In the genomic region with DNA sequence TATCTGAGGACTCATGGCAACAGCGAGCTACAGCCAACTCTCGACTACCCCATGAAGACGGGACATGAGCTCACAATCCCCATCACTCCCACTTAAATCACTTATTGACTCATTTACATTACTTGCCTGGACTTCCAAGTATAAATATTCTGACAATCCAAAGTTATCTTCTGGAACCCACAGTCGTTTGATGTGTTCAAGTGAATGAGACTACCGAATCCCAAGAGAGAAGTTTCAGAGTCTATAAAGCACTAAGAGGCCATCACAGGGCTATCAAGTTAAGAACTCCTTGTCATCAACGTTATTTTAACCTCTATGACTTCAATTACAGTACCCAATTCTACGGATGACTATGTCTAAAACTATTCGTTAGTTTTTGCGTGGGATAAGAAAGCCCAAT, we compare ENCODE assay signal across 19 cellular contexts. TPM values are rescaled to one million over a fixed set of nuclear protein-coding genes. Genes with fewer than 3 reads are reported as not detected.
A peak's percentile ranks its signal among the peaks of the same experiment; 100 is the strongest.
DNase-seq lines count a peak whose midpoint lies in the region; ATAC-seq and TF ChIP-seq lines count a peak whose summit lies in the region.
"Had no signal": no experiment of that assay in that cellular context is flagged by ENCODE, and none has a peak within 500 bp of the region (broad histone marks: within the 10 kb centered on the region; RNA-seq: fewer than 3 reads in every experiment).

No MANE protein-coding gene starts in this region.

- peak overlapping the region; percentile 58 for H3K27ac ChIP-seq in ACC112 (ENCODE audit: low read depth, low read length)
- peak overlapping the region; percentile 84 for H3K27ac ChIP-seq in psoas muscle
- H3K27ac ChIP-seq in caudate nucleus (ENCODE audit: low read depth, low read length): no peak overlapping the region
- H3K27ac ChIP-seq: SJCRH30 had no signal

- H3K36me3 ChIP-seq in ACC112 (ENCODE audit: insufficient read depth, low read length) (peaks cover 9% of the 10 kb centered on the region), psoas muscle (ENCODE audit: insufficient read depth in 1 of 2, low read depth in 1 of 2) (peaks cover 0 to 70% of the 10 kb centered on the region in 2 donors)

- TF ChIP-seq CTCF in WTC11 (IDR thresholded peaks at IDR 0.05) (no peak), psoas muscle (IDR thresholded peaks at IDR 0.05) (no peak)

- peak; percentile 54 for DNase-seq in Caki2 (ENCODE audit: low read depth)
- no peak for DNase-seq in WTC11 (ENCODE audit: low spot score)
- no peak for DNase-seq in psoas muscle
- no peak for DNase-seq in caudate nucleus (lab: John Stamatoyannopoulos, UW)
- DNase-seq in SHP77 treated with DMSO at 0.1 percent for 48 hours (lab: John Stamatoyannopoulos, UW): no peak
- DNase-seq in DMS153 treated with DMSO at 0.1 percent for 48 hours (lab: John Stamatoyannopoulos, UW; ENCODE audit: unreplicated experiment): no peak
- DNase-seq: CD4-positive, alpha-beta T cell; DMS79; GOT3; KG1; NCI-H2107; NCI-H345; NCI-H69; NK-92 treated with Interleukin-12 subunit alpha and Interleukin-12 subunit beta, amount 100 ng/mL, for 24 hours; SJCRH30; SW 1271 had no signal

- no peak overlapping the region for H3K4me3 Mint-ChIP-seq in WTC11
- H3K4me3 Mint-ChIP-seq: CD4-positive, alpha-beta T cell had no signal

- CTCF ChIA-PET in WTC11 (lab: Charles Lee): interaction anchor here (0.8 kb wide), 1 partner anchor 19 kb away, joined by 6 read pairs; no protein-coding TSS in a partner anchor

- peak overlapping the region; percentile 73; the same call in 1 of the 2 replicates for H3K27ac Mint-ChIP-seq in WTC11
- H3K27ac Mint-ChIP-seq: CD4-positive, alpha-beta T cell had no signal

- H3K36me3 Mint-ChIP-seq in WTC11: peaks cover 28% of the 10 kb centered on the region

- no peaks in the 10 kb centered on the region for H3K4me1 Mint-ChIP-seq in WTC11

- intact Hi-C loops in psoas muscle (cut with DNase I): no loop called here

- H3K4me1 ChIP-seq in ACC112 (ENCODE audit: control insufficient read depth, insufficient read depth, low read length, unreplicated experiment) (peaks cover 8% of the 10 kb centered on the region), psoas muscle (peaks cover 11% of the 10 kb centered on the region)
- H3K4me1 ChIP-seq: SJCRH30 had no signal

- WGBS in psoas muscle, 3 donors: 46 to 78% (median 53%) methylated on average over 9 of the region's 9 CpGs

- no peaks in the 10 kb centered on the region for H3K9me3 ChIP-seq in psoas muscle
- H3K9me3 ChIP-seq: SJCRH30 had no signal

- H3K4me3 ChIP-seq in ACC112 (ENCODE audit: low read depth, low read length): no peak overlapping the region
- H3K4me3 ChIP-seq in psoas muscle: no peak overlapping the region
- H3K4me3 ChIP-seq: SJCRH30 had no signal

- no peaks in the 10 kb centered on the region for H3K9me3 Mint-ChIP-seq in WTC11
- H3K9me3 Mint-ChIP-seq: CD4-positive, alpha-beta T cell had no signal

- H3K79me2 ChIP-seq in ACC112 (ENCODE audit: control insufficient read depth, insufficient read depth, low read length, unreplicated experiment): no peaks in the 10 kb centered on the region

- no peaks in the 10 kb centered on the region for H3K27me3 Mint-ChIP-seq in WTC11 (ENCODE audit: low read depth)
- H3K27me3 Mint-ChIP-seq: CD4-positive, alpha-beta T cell had no signal

- ATAC-seq in WTC11 (no peak), psoas muscle (peak; percentile 86 to 92 (median 90)), GM21737 (IDR thresholded peaks at IDR 0.05; ENCODE audit: unreplicated experiment) (no peak)
- ATAC-seq: HepG2 had no signal

- H3K27me3 ChIP-seq in ACC112 (ENCODE audit: insufficient read depth, low read length) (no peaks in the 10 kb centered on the region), psoas muscle (ENCODE audit: insufficient read depth in 3 of 3, low read length in 2 of 3) (no peaks in the 10 kb centered on the region)
- H3K27me3 ChIP-seq: SJCRH30 had no signal

- H2AFZ ChIP-seq in ACC112 (ENCODE audit: low read length, unreplicated experiment): no peak overlapping the region

- POLR2A ChIA-PET in WTC11 (lab: Charles Lee): no interaction called here

- in situ Hi-C loops in Caki2 (cut with HindIII; ENCODE audit: low pct_unique_long_range_greater_than_20kb, low sequenced_read_pairs): no loop called here

TF ChIP-seq in WTC11, 78 proteins besides CTCF, POLR2A, EP300 and RAD21:
- TF ChIP-seq PRRX2 (CRISPR knock-in tag; IDR thresholded peaks at IDR 0.05) (no peak), NFYB (CRISPR knock-in tag; conservative IDR thresholded peaks at IDR 0.05; ENCODE audit: low read depth) (no peak), CREB1 (CRISPR knock-in tag; IDR thresholded peaks at IDR 0.05) (no peak), ZNF263 (CRISPR knock-in tag; IDR thresholded peaks at IDR 0.05; ENCODE audit: low read depth) (no peak), ZBTB21 (CRISPR knock-in tag; IDR thresholded peaks at IDR 0.05; ENCODE audit: borderline replicate concordance) (no peak)
- TF ChIP-seq, protein P1, sequence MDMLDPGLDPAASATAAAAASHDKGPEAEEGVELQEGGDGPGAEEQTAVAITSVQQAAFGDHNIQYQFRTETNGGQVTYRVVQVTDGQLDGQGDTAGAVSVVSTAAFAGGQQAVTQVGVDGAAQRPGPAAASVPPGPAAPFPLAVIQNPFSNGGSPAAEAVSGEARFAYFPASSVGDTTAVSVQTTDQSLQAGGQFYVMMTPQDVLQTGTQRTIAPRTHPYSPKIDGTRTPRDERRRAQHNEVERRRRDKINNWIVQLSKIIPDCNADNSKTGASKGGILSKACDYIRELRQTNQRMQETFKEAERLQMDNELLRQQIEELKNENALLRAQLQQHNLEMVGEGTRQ (CRISPR knock-in tag; IDR thresholded peaks at IDR 0.05): no peak
- TF ChIP-seq, protein P2, sequence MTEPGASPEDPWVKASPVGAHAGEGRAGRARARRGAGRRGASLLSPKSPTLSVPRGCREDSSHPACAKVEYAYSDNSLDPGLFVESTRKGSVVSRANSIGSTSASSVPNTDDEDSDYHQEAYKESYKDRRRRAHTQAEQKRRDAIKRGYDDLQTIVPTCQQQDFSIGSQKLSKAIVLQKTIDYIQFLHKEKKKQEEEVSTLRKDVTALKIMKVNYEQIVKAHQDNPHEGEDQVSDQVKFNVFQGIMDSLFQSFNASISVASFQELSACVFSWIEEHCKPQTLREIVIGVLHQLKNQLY (CRISPR knock-in tag; IDR thresholded peaks at IDR 0.05): no peak
- TF ChIP-seq, protein P3, sequence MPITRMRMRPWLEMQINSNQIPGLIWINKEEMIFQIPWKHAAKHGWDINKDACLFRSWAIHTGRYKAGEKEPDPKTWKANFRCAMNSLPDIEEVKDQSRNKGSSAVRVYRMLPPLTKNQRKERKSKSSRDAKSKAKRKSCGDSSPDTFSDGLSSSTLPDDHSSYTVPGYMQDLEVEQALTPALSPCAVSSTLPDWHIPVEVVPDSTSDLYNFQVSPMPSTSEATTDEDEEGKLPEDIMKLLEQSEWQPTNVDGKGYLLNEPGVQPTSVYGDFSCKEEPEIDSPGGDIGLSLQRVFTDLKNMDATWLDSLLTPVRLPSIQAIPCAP (CRISPR knock-in tag; IDR thresholded peaks at IDR 0.05): no peak
- TF ChIP-seq, protein P4, sequence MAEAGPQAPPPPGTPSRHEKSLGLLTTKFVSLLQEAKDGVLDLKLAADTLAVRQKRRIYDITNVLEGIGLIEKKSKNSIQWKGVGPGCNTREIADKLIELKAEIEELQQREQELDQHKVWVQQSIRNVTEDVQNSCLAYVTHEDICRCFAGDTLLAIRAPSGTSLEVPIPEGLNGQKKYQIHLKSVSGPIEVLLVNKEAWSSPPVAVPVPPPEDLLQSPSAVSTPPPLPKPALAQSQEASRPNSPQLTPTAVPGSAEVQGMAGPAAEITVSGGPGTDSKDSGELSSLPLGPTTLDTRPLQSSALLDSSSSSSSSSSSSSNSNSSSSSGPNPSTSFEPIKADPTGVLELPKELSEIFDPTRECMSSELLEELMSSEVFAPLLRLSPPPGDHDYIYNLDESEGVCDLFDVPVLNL (CRISPR knock-in tag; IDR thresholded peaks at IDR 0.05; ENCODE audit: borderline replicate concordance, low read depth): no peak
- TF ChIP-seq, protein P5, sequence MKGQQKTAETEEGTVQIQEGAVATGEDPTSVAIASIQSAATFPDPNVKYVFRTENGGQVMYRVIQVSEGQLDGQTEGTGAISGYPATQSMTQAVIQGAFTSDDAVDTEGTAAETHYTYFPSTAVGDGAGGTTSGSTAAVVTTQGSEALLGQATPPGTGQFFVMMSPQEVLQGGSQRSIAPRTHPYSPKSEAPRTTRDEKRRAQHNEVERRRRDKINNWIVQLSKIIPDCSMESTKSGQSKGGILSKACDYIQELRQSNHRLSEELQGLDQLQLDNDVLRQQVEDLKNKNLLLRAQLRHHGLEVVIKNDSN (CRISPR knock-in tag; IDR thresholded peaks at IDR 0.05): no peak
- TF ChIP-seq, protein P6, sequence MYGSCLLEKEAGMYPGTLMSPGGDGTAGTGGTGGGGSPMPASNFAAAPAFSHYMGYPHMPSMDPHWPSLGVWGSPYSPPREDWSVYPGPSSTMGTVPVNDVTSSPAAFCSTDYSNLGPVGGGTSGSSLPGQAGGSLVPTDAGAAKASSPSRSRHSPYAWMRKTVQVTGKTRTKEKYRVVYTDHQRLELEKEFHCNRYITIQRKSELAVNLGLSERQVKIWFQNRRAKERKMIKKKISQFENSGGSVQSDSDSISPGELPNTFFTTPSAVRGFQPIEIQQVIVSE (CRISPR knock-in tag; IDR thresholded peaks at IDR 0.05; ENCODE audit: borderline replicate concordance): no peak

RNA-seq across cellular contexts. Expression of a gene that starts 11.5 kb away (rescaled TPM):
- total RNA-seq in Caki2 (2014; rRNA removed; shearing (Covaris generic); ENCODE audit: low replicate concordance): 279 and 280 TPM in 2 replicates
- total RNA-seq in WTC11 (2021) (52.3 to 72.4 TPM (median 72.3 TPM) in 3 replicates), psoas muscle (100 to 1,000 TPM in 3 of 4 donors, 10 to 100 TPM in 1; 80.3 to 144 (median 119) TPM)
- 100 to 1,000 TPM in 2 of 3 donors, 10 to 100 TPM in 1; 60.1 to 184 (median 167) TPM for polyA plus RNA-seq in psoas muscle

RNA-seq across cellular contexts. Expression of a gene that starts 11.8 kb away (rescaled TPM):
- 55.1 and 82.7 TPM in 2 replicates for total RNA-seq in Caki2 (2014; rRNA removed; shearing (Covaris generic); ENCODE audit: low replicate concordance)
- total RNA-seq in WTC11 (2021) (30.4 to 38.7 TPM (median 32.5 TPM) in 3 replicates), psoas muscle (10 to 100 TPM; 15.3 to 22.4 (median 19.4) TPM)
- 10 to 100 TPM; 17.9 to 37.0 (median 19.3) TPM for polyA plus RNA-seq in psoas muscle

Comparison
In these comparisons a context has a peak if more than half of its experiments do, and no peak if none do; other contexts are left out.
1. ATAC-seq: peak in psoas muscle (4 of 4); none in WTC11 (single experiment) and GM21737 (single experiment).